In the genomic region with DNA sequence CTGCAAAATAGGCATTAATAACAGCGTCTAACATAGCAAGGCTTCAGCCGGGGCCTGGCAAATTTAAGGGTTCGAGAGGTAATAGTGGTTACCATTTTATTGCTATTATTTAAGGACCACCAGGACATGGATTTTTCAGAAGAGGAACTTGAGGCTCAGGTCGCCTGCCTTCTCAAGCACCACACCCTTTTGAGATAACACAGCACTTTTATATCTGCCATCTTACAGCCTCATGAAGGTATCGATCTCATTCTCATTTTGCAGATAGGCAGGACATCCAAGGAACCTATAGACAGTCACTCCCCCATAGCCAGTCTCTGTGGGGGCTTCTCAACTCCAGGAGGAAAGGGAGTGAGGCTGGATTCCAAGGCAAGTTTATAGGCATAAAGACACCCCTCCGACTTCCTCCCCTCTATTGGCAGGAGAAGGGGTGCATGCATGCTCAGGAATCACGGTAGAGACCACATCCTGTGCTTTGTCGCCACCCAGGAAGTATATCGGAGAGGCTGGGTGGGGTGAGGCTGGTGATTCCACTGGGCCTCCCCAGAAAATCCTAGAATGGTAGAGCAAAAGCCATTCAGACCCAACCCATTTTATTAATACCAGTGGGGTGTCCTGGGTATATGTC, we compare ENCODE assay signal across 8 cellular contexts. TPM values are rescaled to one million over a fixed set of nuclear protein-coding genes. Genes with fewer than 3 reads are reported as not detected.
DNase-seq lines count a peak whose midpoint lies in the region; TF ChIP-seq lines count a peak whose summit lies in the region.

No MANE protein-coding gene starts in this region.

- BruUV-seq in OCI-LY7 (replicated peaks; lab: Mats Ljungman, UMichigan), result no TSS peak

- H3K4me1 ChIP-seq in OCI-LY7 (ENCODE audit: insufficient read depth, low read length, poor library complexity, severe bottlenecking), result peaks cover 94% of the 10 kb centered on the region

- H2AFZ ChIP-seq in OCI-LY7 (ENCODE audit: low read length), result peak overlapping the region; percentile 72

- no peaks in the 10 kb centered on the region for H3K9me3 ChIP-seq in OCI-LY7 (ENCODE audit: low read length)

- peak overlapping the region; percentile 68 for H3K27ac ChIP-seq in OCI-LY7 (ENCODE audit: low read depth, low read length, poor library complexity, severe bottlenecking)

- H3K4me3 Mint-ChIP-seq in nephron, result peak overlapping the region; percentile 90 to 98 (median 93)

- peaks cover 4% of the 10 kb centered on the region for H3K36me3 Mint-ChIP-seq in nephron (ENCODE audit: low read depth)

- no peaks in the 10 kb centered on the region for H3K79me2 ChIP-seq in OCI-LY7 (ENCODE audit: insufficient read depth, low read depth, low read length)

- peak overlapping the region; percentile 68 for H3K4me2 ChIP-seq in OCI-LY7 (ENCODE audit: low read length)

- no peak for TF ChIP-seq CTCF in AG10803 (conservative IDR thresholded peaks at IDR 0.05; ENCODE audit: low read length)
- TF ChIP-seq CTCF in GM20000 (IDR thresholded peaks at IDR 0.05; ENCODE audit: extremely low read depth, missing control alignments), result no peak
- TF ChIP-seq CTCF in OCI-LY7 (conservative IDR thresholded peaks at IDR 0.05; ENCODE audit: low read length), result no peak; the same call in 1 of the 2 replicates
- no peak for TF ChIP-seq CTCF in astrocyte of the spinal cord (IDR thresholded peaks at IDR 0.05; ENCODE audit: low read depth, low read length)
- TF ChIP-seq CTCF in nephron (IDR thresholded peaks at IDR 0.05; ENCODE audit: unreplicated experiment in 3 of 3), result no peak

- DNase-seq in AG10803 (ENCODE audit: low read depth), result peak; percentile 42
- peak; percentile 44 for DNase-seq in GM20000 (ENCODE audit: low spot score)
- peak; percentile 67 for DNase-seq in OCI-LY7 (ENCODE audit: low spot score)
- DNase-seq in astrocyte of the spinal cord (ENCODE audit: low read depth, low spot score), result no peak
- no peak for DNase-seq in DMS79 treated with DMSO at 0.1 percent for 48 hours (lab: John Stamatoyannopoulos, UW)
- no peak for DNase-seq in kidney glomerular epithelial cell (lab: John Stamatoyannopoulos, UW)
- no peak for DNase-seq in DMS153 (lab: John Stamatoyannopoulos, UW)

- H3K9me2 ChIP-seq in OCI-LY7 (ENCODE audit: insufficient read depth, low read length), result no peaks in the 10 kb centered on the region

- POLR2A ChIA-PET in OCI-LY7 (lab: Charles Lee), result interaction anchor here (0.6 to 2.8 kb wide), 6 partner anchors 11 to 119 kb away, joined by 3 to 13 read pairs (median 4); no protein-coding TSS in a partner anchor

- H3K9me3 Mint-ChIP-seq in nephron, result no peaks in the 10 kb centered on the region

- H3K36me3 ChIP-seq in OCI-LY7 (ENCODE audit: insufficient read depth, low read length), result no peaks in the 10 kb centered on the region

- CTCF ChIA-PET in OCI-LY7 (lab: Charles Lee; ENCODE audit: unreplicated experiment), result interaction anchor here (0.9 to 1.7 kb wide), 4 partner anchors 30 to 79 kb away, joined by 3 to 4 read pairs (median 3); no protein-coding TSS in a partner anchor

- H4K20me1 ChIP-seq in OCI-LY7 (ENCODE audit: insufficient read depth, low read length), result no peaks in the 10 kb centered on the region

- intact Hi-C loops in OCI-LY7 (cut with micrococcal nuclease; ENCODE audit: unreplicated experiment), result loop anchor here (10.0 kb wide), 1 partner anchor 660 kb away; no protein-coding TSS in a partner anchor

- peaks cover 3% of the 10 kb centered on the region for H3K27me3 Mint-ChIP-seq in nephron (ENCODE audit: low read depth)

- H3K4me1 Mint-ChIP-seq in nephron, result peaks cover 73% of the 10 kb centered on the region

- H3K4me3 ChIP-seq in AG10803 (ENCODE audit: low read length), result peak overlapping the region; percentile 89
- peak overlapping the region; percentile 34 for H3K4me3 ChIP-seq in OCI-LY7 (ENCODE audit: low read depth, low read length, poor library complexity, severe bottlenecking)
- H3K4me3 ChIP-seq in astrocyte of the spinal cord (ENCODE audit: low read depth, low read length), result peak overlapping the region; percentile 84

- in situ Hi-C loops in astrocyte of the spinal cord (cut with HindIII; ENCODE audit: low sequenced_read_pairs), result no loop called here

- peak overlapping the region; percentile 99 for H3K27ac Mint-ChIP-seq in nephron

RNA-seq across cellular contexts. Expression of a gene that starts 2.3 kb away (rescaled TPM):
- total RNA-seq in OCI-LY7 (2014; rRNA removed; shearing (Covaris generic)), result 26.1 and 35.6 TPM in 2 replicates
- total RNA-seq in OCI-LY7 (2022), result 52.9 and 74.1 TPM in 2 replicates

Comparison
In these comparisons a context has a peak if more than half of its experiments do, and no peak if none do; other contexts are left out.
1. DNase-seq: peak in AG10803 (single experiment), GM20000 (single experiment) and OCI-LY7 (single experiment); none in astrocyte of the spinal cord (single experiment), DMS79 treated with DMSO at 0.1 percent for 48 hours (single experiment), kidney glomerular epithelial cell (single experiment) and DMS153 (single experiment).
2. H3K4me3 ChIP-seq: peak in every context shown above with its lines; median percentile 89 in AG10803; 84 in astrocyte of the spinal cord; 34 in OCI-LY7.